In genomic region chr10:12807096-12807755, GRCh38 we compare ENCODE assay signal across 16 cellular contexts.
"Had no signal": no experiment of that assay in that cellular context is flagged by ENCODE, and none has a peak within 500 bp of the region (broad histone marks: within the 10 kb centered on the region; RNA-seq: fewer than 3 reads in every experiment).

No MANE protein-coding gene starts in this region.

- H3K36me3 ChIP-seq: esophagus squamous epithelium, left ventricle myocardium inferior, transverse colon had no signal

- H3K27ac ChIP-seq: esophagus squamous epithelium, left ventricle myocardium inferior, skin epidermis had no signal

- DNase-seq: activated CD4-positive, alpha-beta T cell treated with anti-CD3 and anti-CD28 coated beads, Interleukin-2, amount 50 U/mL, for 4 hours; activated CD4-positive, CD25-positive, alpha-beta regulatory T cell treated with anti-CD3 and anti-CD28 coated beads, Interleukin-2, amount 50 U/mL, for 72 hours; activated gamma-delta T cell; activated T-cell treated with anti-CD3 and anti-CD28 coated beads, Interleukin-2, amount 50 U/mL, for 24 hours; amygdala; esophagus squamous epithelium; foreskin fibroblast; head of caudate nucleus; left ventricle myocardium inferior had no signal

- H3K27me3 ChIP-seq: esophagus squamous epithelium, transverse colon had no signal

- H3K4me3 ChIP-seq: esophagus squamous epithelium, left ventricle myocardium inferior, skin epidermis, transverse colon had no signal

- H3K9me3 ChIP-seq: esophagus squamous epithelium, left ventricle myocardium inferior, transverse colon had no signal

- H3K4me3 Mint-ChIP-seq: activated naive CD8-positive, alpha-beta T cell; activated T-cell treated with anti-CD3 and anti-CD28 coated beads, Interleukin-2, amount 50 U/mL, for 24 hours; brain; memory B cell; stimulated activated memory B cell treated with anti-CD40 and anti-IgM and Interleukin-4, amounts not matched to agents 10 μg/mL and 1 μg/mL and 100 μg/mL, for 72 hours; T-helper 2 cell treated with Interferon-gamma antibody and Interleukin-4, amounts not matched to agents 5 μg/mL and 100 μg/mL, for 36 hours had no signal

- H3K9me3 Mint-ChIP-seq: activated T-cell treated with anti-CD3 and anti-CD28 coated beads, Interleukin-2, amount 50 U/mL, for 24 hours; memory B cell; stimulated activated memory B cell treated with anti-CD40 and anti-IgM and Interleukin-4, amounts not matched to agents 10 μg/mL and 1 μg/mL and 100 μg/mL, for 72 hours; T-helper 2 cell treated with Interferon-gamma antibody and Interleukin-4, amounts not matched to agents 5 μg/mL and 100 μg/mL, for 36 hours had no signal

- H3K27me3 Mint-ChIP-seq: activated naive CD8-positive, alpha-beta T cell; activated T-cell treated with anti-CD3 and anti-CD28 coated beads, Interleukin-2, amount 50 U/mL, for 24 hours; brain; memory B cell; stimulated activated memory B cell treated with anti-CD40 and anti-IgM and Interleukin-4, amounts not matched to agents 10 μg/mL and 1 μg/mL and 100 μg/mL, for 72 hours had no signal

- H3K27ac Mint-ChIP-seq: activated naive CD8-positive, alpha-beta T cell; activated T-cell treated with anti-CD3 and anti-CD28 coated beads, Interleukin-2, amount 50 U/mL, for 24 hours; memory B cell; stimulated activated memory B cell treated with anti-CD40 and anti-IgM and Interleukin-4, amounts not matched to agents 10 μg/mL and 1 μg/mL and 100 μg/mL, for 72 hours; T-helper 2 cell treated with Interferon-gamma antibody and Interleukin-4, amounts not matched to agents 5 μg/mL and 100 μg/mL, for 36 hours had no signal

- H3K4me1 Mint-ChIP-seq: memory B cell had no signal

- H3K4me1 ChIP-seq: esophagus squamous epithelium had no signal

- ATAC-seq: stimulated activated memory B cell treated with anti-CD40 and anti-IgM and Interleukin-4, amounts not matched to agents 10 μg/mL and 1 μg/mL and 100 μg/mL, for 72 hours had no signal
